31 cellular contexts compared by ENCODE assay signal in the genomic region with DNA sequence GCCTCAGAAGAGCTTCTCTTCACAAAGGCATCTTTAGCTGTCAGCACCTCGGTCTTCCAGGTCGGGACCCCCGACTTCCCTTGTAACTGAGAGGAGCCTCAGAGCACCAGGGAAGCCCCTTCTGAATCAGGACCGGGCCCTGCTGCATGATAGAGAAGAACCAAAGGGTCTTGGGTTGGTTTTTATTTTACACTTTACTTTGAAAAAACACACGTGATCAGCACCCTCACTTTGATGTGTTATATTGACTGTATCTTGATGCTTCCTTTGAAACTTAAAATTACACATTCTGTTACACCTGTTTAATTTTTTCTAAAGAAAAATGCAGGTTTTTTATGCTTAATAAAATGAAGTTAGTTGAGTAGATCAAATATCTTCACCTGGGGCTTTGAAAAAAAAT.
"Had no signal": no experiment of that assay in that cellular context is flagged by ENCODE, and none has a peak within 500 bp of the region (broad histone marks: within the 10 kb centered on the region; RNA-seq: fewer than 3 reads in every experiment).

No MANE protein-coding gene starts in this region.

- H3K4me3 ChIP-seq: adrenal gland, body of pancreas, esophagus squamous epithelium had no signal

- H3K9me3 ChIP-seq: adrenal gland, body of pancreas, esophagus squamous epithelium had no signal

- DNase-seq: activated B cell treated with CpG ODN at 0.5 μM for 24 hours; activated CD4-positive, alpha-beta T cell treated with anti-CD3 and anti-CD28 coated beads for 48 hours; activated CD4-positive, alpha-beta T cell treated with anti-CD3 and anti-CD28 coated beads, Interleukin-2, amount 50 U/mL, for 1 hour; activated CD4-positive, alpha-beta T cell treated with anti-CD3 and anti-CD28 coated beads, Interleukin-2, amount 50 U/mL, for 48 hours; activated CD8-positive, alpha-beta memory T cell treated with anti-CD3 and anti-CD28 coated beads for 24 hours; activated CD8-positive, alpha-beta T cell treated with anti-CD3 and anti-CD28 coated beads for 36 hours; activated effector memory CD4-positive, alpha-beta T cell treated with anti-CD3 and anti-CD28 coated beads, Interleukin-2, amount 50 U/mL, for 16 hours; activated naive CD4-positive, alpha-beta T cell treated with anti-CD3 and anti-CD28 coated beads for 36 hours; activated naive CD8-positive, alpha-beta T cell treated with anti-CD3 and anti-CD28 coated beads for 36 hours; activated naive CD8-positive, alpha-beta T cell treated with anti-CD3 and anti-CD28 coated beads, Interleukin-2, amount 50 U/mL, for 24 hours; activated T-cell treated with anti-CD3 and anti-CD28 coated beads, Interleukin-2, amount 50 U/mL, for 48 hours; amygdala; aorta; body of pancreas; cortex of kidney; dermis blood vessel endothelial cell; effector CD4-positive, alpha-beta T cell; effector memory CD8-positive, alpha-beta T cell; esophagus squamous epithelium; foreskin melanocyte; T-helper 1 cell; T-helper 17 cell; T1000 had no signal

- H3K27ac ChIP-seq: adrenal gland, body of pancreas, epithelial cell of prostate, esophagus squamous epithelium, WERI-Rb-1 had no signal

- H3K4me1 ChIP-seq: body of pancreas had no signal

- H3K36me3 Mint-ChIP-seq: activated naive CD4-positive, alpha-beta T cell treated with anti-CD3 and anti-CD28 coated beads, Interleukin-2, amount 50 U/mL, for 24 hours had no signal

- H3K27ac Mint-ChIP-seq: activated B cell treated with CpG ODN at 0.5 μM for 24 hours; activated CD8-positive, alpha-beta T cell treated with anti-CD3 and anti-CD28 coated beads for 36 hours; activated naive CD4-positive, alpha-beta T cell treated with anti-CD3 and anti-CD28 coated beads for 36 hours; activated naive CD8-positive, alpha-beta T cell treated with anti-CD3 and anti-CD28 coated beads for 36 hours; activated naive CD8-positive, alpha-beta T cell treated with anti-CD3 and anti-CD28 coated beads, Interleukin-2, amount 50 U/mL, for 24 hours; activated T-helper 1 cell treated with anti-CD3 and anti-CD28 coated beads, Interleukin-12 subunit alpha, Interleukin-12 subunit beta, Interleukin-2, Interleukin-4 antibody, amounts not matched to agents 30 ng/mL and 10 ng/mL and 1 ng/mL, durations not matched to agents 14 hours and 24 hours and 36 hours; activated T-helper 2 cell treated with anti-CD3 and anti-CD28 coated beads, Interferon-gamma antibody, Interleukin-2, Interleukin-4, amounts not matched to agents 10 μg/mL and 5 μg/mL and 100 μg/mL, durations not matched to agents 14 hours and 24 hours and 36 hours; T-helper 17 cell; T-helper 2 cell treated with Interferon-gamma antibody and Interleukin-4, amounts not matched to agents 5 μg/mL and 100 μg/mL, for 36 hours had no signal

- H3K27me3 Mint-ChIP-seq: activated B cell treated with CpG ODN at 0.5 μM for 24 hours; activated CD8-positive, alpha-beta T cell treated with anti-CD3 and anti-CD28 coated beads for 36 hours; activated naive CD4-positive, alpha-beta T cell treated with anti-CD3 and anti-CD28 coated beads, Interleukin-2, amount 50 U/mL, for 24 hours; activated naive CD8-positive, alpha-beta T cell treated with anti-CD3 and anti-CD28 coated beads for 36 hours; activated naive CD8-positive, alpha-beta T cell treated with anti-CD3 and anti-CD28 coated beads, Interleukin-2, amount 50 U/mL, for 24 hours; effector memory CD8-positive, alpha-beta T cell; T-helper 17 cell had no signal

- H3K27me3 ChIP-seq: adrenal gland, body of pancreas, esophagus squamous epithelium had no signal

- H3K4me3 Mint-ChIP-seq: activated B cell treated with CpG ODN at 0.5 μM for 24 hours; activated CD8-positive, alpha-beta T cell treated with anti-CD3 and anti-CD28 coated beads for 36 hours; activated naive CD4-positive, alpha-beta T cell treated with anti-CD3 and anti-CD28 coated beads for 36 hours; activated naive CD4-positive, alpha-beta T cell treated with anti-CD3 and anti-CD28 coated beads, Interleukin-2, amount 50 U/mL, for 24 hours; activated naive CD8-positive, alpha-beta T cell treated with anti-CD3 and anti-CD28 coated beads for 36 hours; activated naive CD8-positive, alpha-beta T cell treated with anti-CD3 and anti-CD28 coated beads, Interleukin-2, amount 50 U/mL, for 24 hours; activated T-helper 1 cell treated with anti-CD3 and anti-CD28 coated beads, Interleukin-12 subunit alpha, Interleukin-12 subunit beta, Interleukin-2, Interleukin-4 antibody, amounts not matched to agents 30 ng/mL and 10 ng/mL and 1 ng/mL, durations not matched to agents 14 hours and 24 hours and 36 hours; effector memory CD8-positive, alpha-beta T cell; T-helper 17 cell; T-helper 2 cell treated with Interferon-gamma antibody and Interleukin-4, amounts not matched to agents 5 μg/mL and 100 μg/mL, for 36 hours had no signal

- H3K9me3 Mint-ChIP-seq: activated B cell treated with CpG ODN at 0.5 μM for 24 hours; activated CD8-positive, alpha-beta T cell treated with anti-CD3 and anti-CD28 coated beads for 36 hours; activated naive CD4-positive, alpha-beta T cell treated with anti-CD3 and anti-CD28 coated beads for 36 hours; activated naive CD4-positive, alpha-beta T cell treated with anti-CD3 and anti-CD28 coated beads, Interleukin-2, amount 50 U/mL, for 24 hours; activated naive CD8-positive, alpha-beta T cell treated with anti-CD3 and anti-CD28 coated beads for 36 hours; activated naive CD8-positive, alpha-beta T cell treated with anti-CD3 and anti-CD28 coated beads, Interleukin-2, amount 50 U/mL, for 24 hours; activated T-helper 1 cell treated with anti-CD3 and anti-CD28 coated beads, Interleukin-12 subunit alpha, Interleukin-12 subunit beta, Interleukin-2, Interleukin-4 antibody, amounts not matched to agents 30 ng/mL and 10 ng/mL and 1 ng/mL, durations not matched to agents 14 hours and 24 hours and 36 hours; activated T-helper 2 cell treated with anti-CD3 and anti-CD28 coated beads, Interferon-gamma antibody, Interleukin-2, Interleukin-4, amounts not matched to agents 10 μg/mL and 5 μg/mL and 100 μg/mL, durations not matched to agents 14 hours and 24 hours and 36 hours; effector memory CD8-positive, alpha-beta T cell; T-helper 2 cell treated with Interferon-gamma antibody and Interleukin-4, amounts not matched to agents 5 μg/mL and 100 μg/mL, for 36 hours had no signal

- H3K36me3 ChIP-seq: adrenal gland, WERI-Rb-1 had no signal

- ATAC-seq: activated CD4-positive, CD25-positive, alpha-beta regulatory T cell treated with anti-CD3 and anti-CD28 coated beads, Interleukin-2, amount 50 U/mL, for 24 hours; activated CD8-positive, alpha-beta T cell treated with anti-CD3 and anti-CD28 coated beads for 36 hours; activated naive CD8-positive, alpha-beta T cell treated with anti-CD3 and anti-CD28 coated beads, Interleukin-2, amount 50 U/mL, for 24 hours; body of pancreas; effector memory CD8-positive, alpha-beta T cell; T-helper 17 cell had no signal
